In the genomic region with DNA sequence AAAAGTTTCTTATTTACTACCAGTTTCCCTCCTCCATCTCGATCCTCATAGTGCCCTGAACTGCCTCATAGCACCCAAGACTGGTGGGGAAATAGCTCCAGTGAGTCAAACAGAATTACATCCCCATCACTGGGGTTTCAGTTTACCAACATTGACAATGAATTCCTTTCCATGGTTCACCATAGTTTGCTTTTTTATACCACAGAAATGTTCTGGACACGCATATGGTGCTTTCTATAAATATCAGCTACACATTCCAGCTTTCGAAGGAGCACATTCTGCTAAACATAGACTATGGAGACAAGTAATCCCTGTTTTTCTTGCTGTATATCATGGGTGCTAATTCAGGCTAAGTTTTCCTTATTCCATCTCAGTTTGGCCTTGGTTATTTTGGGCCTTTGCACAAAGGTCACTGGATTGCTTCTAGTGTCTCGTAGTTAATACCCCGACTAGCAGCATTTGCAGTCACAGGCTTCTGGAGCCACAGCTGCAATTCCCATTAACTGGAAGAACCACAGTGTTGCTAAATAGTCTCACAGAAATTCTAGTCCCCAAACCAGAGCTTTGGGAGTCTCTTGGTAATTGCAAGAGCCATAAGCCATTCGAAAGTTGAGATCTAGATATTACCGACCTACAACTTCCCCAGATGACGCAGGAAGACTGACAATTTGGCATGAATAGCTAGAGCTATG, we compare ENCODE assay signal across 24 cellular contexts. TPM values are rescaled to one million over a fixed set of nuclear protein-coding genes. Genes with fewer than 3 reads are reported as not detected.
DNase-seq lines count a peak whose midpoint lies in the region; ATAC-seq and TF ChIP-seq lines count a peak whose summit lies in the region.
"Had no signal": no experiment of that assay in that cellular context is flagged by ENCODE, and none has a peak within 500 bp of the region (broad histone marks: within the 10 kb centered on the region; RNA-seq: fewer than 3 reads in every experiment).

No MANE protein-coding gene starts in this region.

- peaks cover 12% of the 10 kb centered on the region for H3K4me1 ChIP-seq in IMR-90 (ENCODE audit: control insufficient read depth, insufficient read depth, low read length)
- no peaks in the 10 kb centered on the region for H3K4me1 ChIP-seq in mesendoderm (ENCODE audit: control insufficient read depth, low read depth, low read length)
- H3K4me1 ChIP-seq: A549, breast epithelium, esophagus squamous epithelium, psoas muscle, transverse colon had no signal

- H4K8ac ChIP-seq in IMR-90 (ENCODE audit: low read depth in 2 of 2, low read length in 2 of 2) (no peak overlapping the region), mesendoderm (ENCODE audit: low read depth, low read length) (no peak overlapping the region)

- no peak for TF ChIP-seq POLR2A in IMR-90 (IDR thresholded peaks at IDR 0.05; ENCODE audit: low read depth, low read length)

- DNase-seq in AG04449 (ENCODE audit: low read depth, low spot score) (peak; percentile 44), IMR-90 (peak; percentile 93), brain microvascular endothelial cell (peak; percentile 56), hepatic stellate cell (ENCODE audit: low spot score) (peak; percentile 69), NCI-H128 (lab: John Stamatoyannopoulos, UW; ENCODE audit: unreplicated experiment) (no peak), mesendoderm (no peak)
- no peak for DNase-seq in stimulated activated CD8-positive, alpha-beta memory T cell treated with anti-CD3 and anti-CD28 coated beads, Interleukin-4, amount 100 ng/mL, for 48 hours
- no peak for DNase-seq in stimulated activated CD4-positive, alpha-beta T cell treated with anti-CD3 and anti-CD28 coated beads, Interleukin-2, amount 100 ng/mL, for 48 hours
- DNase-seq: activated CD4-positive, alpha-beta T cell treated with anti-CD3 and anti-CD28 coated beads, Interleukin-2, amount 50 U/mL, for 48 hours; activated T-cell treated with anti-CD3 and anti-CD28 coated beads, Interleukin-2, amount 50 U/mL, for 1 hour; CD4-positive, alpha-beta T cell; DMS79; esophagus squamous epithelium; hippocampal formation; NCI-H2029; NCI-H446 treated with DMSO at 0.1 percent for 48 hours; psoas muscle; RPMI8226; T-cell; transverse colon had no signal

- peak overlapping the region; percentile 4; the same call in 1 of the 2 replicates for H3K27ac ChIP-seq in IMR-90 (ENCODE audit: insufficient read depth, low read length)
- no peak overlapping the region for H3K27ac ChIP-seq in brain microvascular endothelial cell
- H3K27ac ChIP-seq in mesendoderm (ENCODE audit: low read depth, low read length): no peak overlapping the region
- H3K27ac ChIP-seq: A549, breast epithelium, esophagus squamous epithelium, psoas muscle, transverse colon had no signal

- H4K20me1 ChIP-seq in IMR-90 (ENCODE audit: insufficient read depth, low read length): no peaks in the 10 kb centered on the region

- peak overlapping the region; percentile 43 for H2BK120ac ChIP-seq in IMR-90 (ENCODE audit: low read depth, low read length)
- H2BK120ac ChIP-seq in mesendoderm (ENCODE audit: low read depth, low read length): no peak overlapping the region

- CTCF ChIA-PET in AG04449 (lab: Yijun Ruan, JAX): no interaction called here
- CTCF ChIA-PET in IMR-90 (lab: Yijun Ruan, JAX): interaction anchor here (0.6 to 1.7 kb wide), 5 partner anchors 9 to 265 kb away, joined by 3 to 7 read pairs (median 3); no protein-coding TSS in a partner anchor

- no peak overlapping the region for H2AFZ ChIP-seq in IMR-90 (replicated peaks; ENCODE audit: low read length, poor library complexity)
- H2AFZ ChIP-seq: GM23338 had no signal

- peak overlapping the region; percentile 60; the same call in 1 of the 2 replicates for H4K91ac ChIP-seq in IMR-90 (ENCODE audit: insufficient read depth, low read depth, low read length)

- peak overlapping the region; percentile 49; the same call in 1 of the 2 replicates for H3K4ac ChIP-seq in IMR-90 (ENCODE audit: low read depth, low read length)
- no peak overlapping the region for H3K4ac ChIP-seq in mesendoderm (ENCODE audit: low read depth, low read length)

- H3K4me3 ChIP-seq in AG04449 (ENCODE audit: low read depth, low read length) (no peak overlapping the region), IMR-90 (ENCODE audit: insufficient read depth, low read depth, low read length) (no peak overlapping the region), brain microvascular endothelial cell (ENCODE audit: low read depth, low read length) (no peak overlapping the region), mesendoderm (ENCODE audit: low read length) (no peak overlapping the region)
- H3K4me3 ChIP-seq: A549, breast epithelium, esophagus squamous epithelium, GM23338, psoas muscle, transverse colon had no signal

- dilution Hi-C loops in IMR-90 (cut with HindIII; ENCODE audit: low sequenced_read_pairs, unreplicated experiment): no loop called here

- H3K9me1 ChIP-seq in IMR-90 (ENCODE audit: insufficient read depth, low read length): peaks cover 10% of the 10 kb centered on the region

- H3K27me3 ChIP-seq in IMR-90 (ENCODE audit: control insufficient read depth, insufficient read depth, low read length): no peaks in the 10 kb centered on the region
- H3K27me3 ChIP-seq in brain microvascular endothelial cell (replicated peaks): no peaks in the 10 kb centered on the region
- H3K27me3 ChIP-seq in mesendoderm (ENCODE audit: insufficient read depth, low read length, poor library complexity): no peaks in the 10 kb centered on the region
- H3K27me3 ChIP-seq: breast epithelium, transverse colon had no signal

- H2AK5ac ChIP-seq in IMR-90 (ENCODE audit: low read depth, low read length) (peak overlapping the region; percentile 40; the same call in 1 of the 2 replicates), mesendoderm (ENCODE audit: low read length) (no peak overlapping the region)

- WGBS in IMR-90 (ENCODE audit: extremely low coverage in 2 of 2, insufficient read length in 1 of 2), 2 experiments: 40% methylated on average over 2 of the region's 8 CpGs; no CpG with 5 or more reads in 1 of the 2 experiments
- WGBS in mesendoderm (ENCODE audit: extremely low coverage, insufficient coverage, low lambda C conversion rate): no CpG with 5 or more reads among the region's 8 CpGs

- intact Hi-C loops in IMR-90 (cut with micrococcal nuclease): loop anchor here (2.0 to 5.0 kb wide), 2 partner anchors 40 to 147 kb away; a partner anchor contains a TSS

- H2BK5ac ChIP-seq in IMR-90 (ENCODE audit: low read depth, low read length, poor library complexity, severe bottlenecking) (peak overlapping the region; percentile 83), mesendoderm (ENCODE audit: low read length) (no peak overlapping the region)

- H3K14ac ChIP-seq in IMR-90 (replicated peaks; ENCODE audit: low read depth, low read length): 0 out of 2 replicates have a peak overlapping the region, but pooled peaks have one; percentile 40

- no peak overlapping the region for H2AK9ac ChIP-seq in IMR-90 (replicated peaks; ENCODE audit: low read depth, low read length, poor library complexity)

- peak; percentile 88 for ATAC-seq in IMR-90 (ENCODE audit: low read depth)
- ATAC-seq: A549, GM23338, T-cell had no signal

- H2BK15ac ChIP-seq in IMR-90 (ENCODE audit: low read depth, low read length) (0 out of 3 replicates have a peak overlapping the region, but pooled peaks have one; percentile 58), mesendoderm (replicated peaks; ENCODE audit: low read depth) (no peak overlapping the region)

- POLR2A ChIA-PET in AG04449 (lab: Yijun Ruan, JAX) (no interaction called here), IMR-90 (lab: Charles Lee; ENCODE audit: unreplicated experiment) (no interaction called here)

- no peaks in the 10 kb centered on the region for H3K79me2 ChIP-seq in mesendoderm (ENCODE audit: control insufficient read depth, insufficient read depth, low read length)

- H4K5ac ChIP-seq in IMR-90 (ENCODE audit: low read depth, low read length) (no peak overlapping the region), mesendoderm (ENCODE audit: low read length) (no peak overlapping the region)

- peak overlapping the region; percentile 39; the same call in 1 of the 2 replicates for H3K23ac ChIP-seq in IMR-90 (ENCODE audit: low read depth, low read length)
- H3K23ac ChIP-seq in mesendoderm (ENCODE audit: low read length): no peak overlapping the region

- in situ Hi-C loops in IMR-90 (cut with MboI; ENCODE audit: low sequenced_read_pairs) (no loop called here), brain microvascular endothelial cell (cut with HindIII; ENCODE audit: low pct_ligation_motif_present, low sequenced_read_pairs) (no loop called here)

- H3K18ac ChIP-seq in IMR-90 (ENCODE audit: low read depth, low read length): peak overlapping the region; percentile 37; the same call in 1 of the 2 replicates
- no peak overlapping the region for H3K18ac ChIP-seq in mesendoderm (ENCODE audit: low read length)

- H3K4me2 ChIP-seq in IMR-90 (ENCODE audit: low read depth, low read length): peak overlapping the region; percentile 64
- no peak overlapping the region for H3K4me2 ChIP-seq in mesendoderm (ENCODE audit: low read length)
- H3K4me2 ChIP-seq: A549, GM23338 had no signal

- no peak overlapping the region for H3K56ac ChIP-seq in IMR-90 (ENCODE audit: extremely low read depth, insufficient read depth, low read length)
- H3K56ac ChIP-seq in mesendoderm (ENCODE audit: low read length): no peak overlapping the region

- no peaks in the 10 kb centered on the region for H3K9me3 ChIP-seq in IMR-90 (ENCODE audit: control insufficient read depth, insufficient read depth, low read length)
- H3K9me3 ChIP-seq: A549, breast epithelium, esophagus squamous epithelium, psoas muscle, transverse colon had no signal

- H3K79me1 ChIP-seq in IMR-90 (ENCODE audit: low read depth in 1 of 2, low read length in 2 of 2) (no peaks in the 10 kb centered on the region), mesendoderm (ENCODE audit: low read length) (no peaks in the 10 kb centered on the region)

- H3K36me3 ChIP-seq in IMR-90 (ENCODE audit: control insufficient read depth, insufficient read depth, low read length): no peaks in the 10 kb centered on the region
- no peaks in the 10 kb centered on the region for H3K36me3 ChIP-seq in brain microvascular endothelial cell (replicated peaks)
- no peaks in the 10 kb centered on the region for H3K36me3 ChIP-seq in mesendoderm (ENCODE audit: control insufficient read depth, insufficient read depth, low read length)
- H3K36me3 ChIP-seq: breast epithelium, esophagus squamous epithelium, transverse colon had no signal

- peak overlapping the region; percentile 63 for H2BK20ac ChIP-seq in IMR-90 (ENCODE audit: low read depth, low read length)

- no peak overlapping the region for H3K9ac ChIP-seq in IMR-90 (ENCODE audit: low read depth, low read length)
- no peak overlapping the region for H3K9ac ChIP-seq in mesendoderm (ENCODE audit: low read length)

- BruUV-seq in IMR-90 (replicated peaks; lab: Mats Ljungman, UMichigan): no TSS peak

- TF ChIP-seq RAD21 in IMR-90 (IDR thresholded peaks at IDR 0.05; ENCODE audit: low read length): no peak

- no peak for TF ChIP-seq CTCF in AG04449 (IDR thresholded peaks at IDR 0.05; ENCODE audit: insufficient read depth, low read length, missing control alignments)
- TF ChIP-seq CTCF in IMR-90 (conservative IDR thresholded peaks at IDR 0.05; ENCODE audit: low read depth, low read length): no peak
- no peak for TF ChIP-seq CTCF in brain microvascular endothelial cell (IDR thresholded peaks at IDR 0.05; ENCODE audit: low read depth, low read length, missing control alignments)

RNA-seq across cellular contexts. Expression of a gene that starts 53.4 kb away (rescaled TPM):
- total RNA-seq in IMR-90 (2012; rRNA removed): 2.5 and 2.7 TPM in 2 replicates
- polyA plus RNA-seq in IMR-90 (2012; rRNA removed): 1.1 and 1.2 TPM in 2 replicates
- 0.51 and 0.80 TPM in 2 replicates for polyA plus RNA-seq in IMR-90 (2012; cell fraction: cytosol; rRNA removed)
- 2.0 and 2.3 TPM in 2 replicates for polyA plus RNA-seq in IMR-90 (2012; cell fraction: nucleus; rRNA removed; ENCODE audit: low replicate concordance)
- polyA plus RNA-seq in mesendoderm (2013, experiment 1 of 2): 0.03 TPM
- polyA plus RNA-seq in mesendoderm (2013, experiment 2 of 2): 0.01 TPM
- total RNA-seq: CD4-positive, alpha-beta T cell; kidney epithelial cell had no signal

Comparison
In these comparisons a context has a peak if more than half of its experiments do, and no peak if none do; other contexts are left out.
1. DNase-seq: peak in AG04449 (single experiment), IMR-90 (single experiment), brain microvascular endothelial cell (single experiment) and hepatic stellate cell (single experiment); none in NCI-H128 (single experiment), stimulated activated CD8-positive, alpha-beta memory T cell treated with anti-CD3 and anti-CD28 coated beads, Interleukin-4, amount 100 ng/mL, for 48 hours (single experiment), stimulated activated CD4-positive, alpha-beta T cell treated with anti-CD3 and anti-CD28 coated beads, Interleukin-2, amount 100 ng/mL, for 48 hours (0 of 2) and mesendoderm (single experiment).